ENCODE assay signal across 14 cellular contexts in the genomic region with DNA sequence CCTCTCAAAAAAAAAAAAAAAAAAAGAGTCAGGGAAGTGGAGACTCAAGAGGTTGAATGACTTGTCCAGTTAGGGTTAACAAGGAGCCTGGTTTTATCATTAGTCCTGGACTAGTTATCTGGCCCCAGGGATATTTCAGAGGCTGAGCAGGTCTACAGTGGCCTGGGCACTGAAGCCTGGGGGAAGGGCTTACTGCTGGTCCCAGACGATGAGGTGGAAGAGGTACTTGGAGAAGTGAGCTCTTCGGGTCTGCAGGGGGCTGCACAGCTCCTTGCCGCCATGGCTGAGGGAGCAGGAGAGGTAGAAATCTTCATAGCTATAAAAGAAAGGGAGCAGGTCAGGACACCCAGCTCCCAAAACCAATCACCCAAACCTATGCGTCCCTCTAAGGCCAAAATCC. TPM values are rescaled to one million over a fixed set of nuclear protein-coding genes. Genes with fewer than 3 reads are reported as not detected.
DNase-seq lines count a peak whose midpoint lies in the region; ATAC-seq and TF ChIP-seq lines count a peak whose summit lies in the region.
"Had no signal": no experiment of that assay in that cellular context is flagged by ENCODE, and none has a peak within 500 bp of the region (broad histone marks: within the 10 kb centered on the region; RNA-seq: fewer than 3 reads in every experiment).

No MANE protein-coding gene starts in this region.

- H3K4me1 Mint-ChIP-seq in activated naive CD4-positive, alpha-beta T cell treated with anti-CD3 and anti-CD28 coated beads, Interleukin-2, amount 10 ng/mL, durations not matched to agents 7 days and 5 days: peaks cover 38% of the 10 kb centered on the region
- H3K4me1 Mint-ChIP-seq in endothelial cell (ENCODE audit: unreplicated experiment): peaks cover 62% of the 10 kb centered on the region
- peaks cover 69% of the 10 kb centered on the region for H3K4me1 Mint-ChIP-seq in stimulated activated memory B cell treated with anti-CD40 and anti-IgM and Interleukin-4, amounts not matched to agents 10 μg/mL and 1 μg/mL and 100 μg/mL, for 72 hours
- H3K4me1 Mint-ChIP-seq in natural killer cell treated with Interleukin-12 subunit alpha and Interleukin-12 subunit beta and Interleukin-15 and Interleukin-18, amount 100 ng/mL, for 72 hours (ENCODE audit: low read depth in 2 of 2): peaks cover 10 to 22% of the 10 kb centered on the region in 2 donors

- no peaks in the 10 kb centered on the region for H3K9me3 Mint-ChIP-seq in activated naive CD4-positive, alpha-beta T cell treated with anti-CD3 and anti-CD28 coated beads, Interleukin-2, amount 10 ng/mL, durations not matched to agents 7 days and 5 days
- no peaks in the 10 kb centered on the region for H3K9me3 Mint-ChIP-seq in endothelial cell (ENCODE audit: unreplicated experiment)
- no peaks in the 10 kb centered on the region for H3K9me3 Mint-ChIP-seq in stimulated activated memory B cell treated with anti-CD40 and anti-IgM and Interleukin-4, amounts not matched to agents 10 μg/mL and 1 μg/mL and 100 μg/mL, for 72 hours
- H3K9me3 Mint-ChIP-seq in natural killer cell treated with Interleukin-12 subunit alpha and Interleukin-12 subunit beta and Interleukin-15 and Interleukin-18, amount 100 ng/mL, for 72 hours: no peaks in the 10 kb centered on the region

- no peaks in the 10 kb centered on the region for H3K9me2 ChIP-seq in OCI-LY7 (ENCODE audit: insufficient read depth, low read length)

- no peak for ATAC-seq in stimulated activated memory B cell treated with anti-CD40 and anti-IgM and Interleukin-4, amounts not matched to agents 10 μg/mL and 1 μg/mL and 100 μg/mL, for 72 hours
- no peak for ATAC-seq in natural killer cell treated with Interleukin-12 subunit alpha and Interleukin-12 subunit beta and Interleukin-15 and Interleukin-18, amount 100 ng/mL, for 72 hours
- ATAC-seq: left lobe of liver had no signal

- BruUV-seq in OCI-LY7 (replicated peaks; lab: Mats Ljungman, UMichigan): no TSS peak

- H3K4me3 ChIP-seq in WERI-Rb-1 (ENCODE audit: low read depth, low read length): no peak overlapping the region
- H3K4me3 ChIP-seq in OCI-LY7 (ENCODE audit: low read depth, low read length, poor library complexity, severe bottlenecking): no peak overlapping the region

- no peaks in the 10 kb centered on the region for H3K9me3 ChIP-seq in WERI-Rb-1 (ENCODE audit: severe bottlenecking)
- no peaks in the 10 kb centered on the region for H3K9me3 ChIP-seq in OCI-LY7 (ENCODE audit: low read length)

- H3K36me3 Mint-ChIP-seq in activated naive CD4-positive, alpha-beta T cell treated with anti-CD3 and anti-CD28 coated beads, Interleukin-2, amount 10 ng/mL, durations not matched to agents 7 days and 5 days: peaks cover 38% of the 10 kb centered on the region
- peaks cover 69% of the 10 kb centered on the region for H3K36me3 Mint-ChIP-seq in endothelial cell (ENCODE audit: low read depth, unreplicated experiment)
- peaks cover 59% of the 10 kb centered on the region for H3K36me3 Mint-ChIP-seq in stimulated activated memory B cell treated with anti-CD40 and anti-IgM and Interleukin-4, amounts not matched to agents 10 μg/mL and 1 μg/mL and 100 μg/mL, for 72 hours
- no peaks in the 10 kb centered on the region for H3K36me3 Mint-ChIP-seq in natural killer cell treated with Interleukin-12 subunit alpha and Interleukin-12 subunit beta and Interleukin-15 and Interleukin-18, amount 100 ng/mL, for 72 hours

- H3K79me2 ChIP-seq in OCI-LY7 (ENCODE audit: insufficient read depth, low read depth, low read length): no peaks in the 10 kb centered on the region

- no peak overlapping the region for H3K4me3 Mint-ChIP-seq in activated naive CD4-positive, alpha-beta T cell treated with anti-CD3 and anti-CD28 coated beads, Interleukin-2, amount 10 ng/mL, durations not matched to agents 7 days and 5 days
- peak overlapping the region; percentile 70 for H3K4me3 Mint-ChIP-seq in endothelial cell (ENCODE audit: unreplicated experiment)
- no peak overlapping the region for H3K4me3 Mint-ChIP-seq in stimulated activated memory B cell treated with anti-CD40 and anti-IgM and Interleukin-4, amounts not matched to agents 10 μg/mL and 1 μg/mL and 100 μg/mL, for 72 hours
- H3K4me3 Mint-ChIP-seq in natural killer cell treated with Interleukin-12 subunit alpha and Interleukin-12 subunit beta and Interleukin-15 and Interleukin-18, amount 100 ng/mL, for 72 hours: no peak overlapping the region

- CTCF ChIA-PET in activated naive CD4-positive, alpha-beta T cell treated with anti-CD3 and anti-CD28 coated beads, Interleukin-2, amount 10 ng/mL, durations not matched to agents 7 days and 5 days (lab: Charles Lee): interaction anchor here (0.8 to 15.5 kb wide), 3 partner anchors 8 to 56 kb away, joined by 3 to 508 read pairs (median 4); a partner anchor contains a TSS
- CTCF ChIA-PET in OCI-LY7 (lab: Charles Lee; ENCODE audit: unreplicated experiment): interaction anchor here (1.1 kb wide), 1 partner anchor 40 kb away, joined by 3 read pairs; a partner anchor contains a TSS

- H3K36me3 ChIP-seq in WERI-Rb-1 (no peaks in the 10 kb centered on the region; the same call in none of the 2 replicates), OCI-LY7 (ENCODE audit: insufficient read depth, low read length) (0 out of 2 replicates have a peak, but pooled peaks cover 3% of the 10 kb centered on the region)

- POLR2A ChIA-PET in OCI-LY7 (lab: Charles Lee): interaction anchor here (1.5 kb wide), 1 partner anchor 9 kb away, joined by 5 read pairs; no protein-coding TSS in a partner anchor

- H3K4me1 ChIP-seq in OCI-LY7 (ENCODE audit: insufficient read depth, low read length, poor library complexity, severe bottlenecking): peaks cover 16% of the 10 kb centered on the region

- no peaks in the 10 kb centered on the region for H3K27me3 ChIP-seq in WERI-Rb-1 (ENCODE audit: insufficient read depth, low read depth, severe bottlenecking)

- peak overlapping the region; percentile 84 for H3K27ac ChIP-seq in WERI-Rb-1
- H3K27ac ChIP-seq in OCI-LY7 (ENCODE audit: low read depth, low read length, poor library complexity, severe bottlenecking): no peak overlapping the region

- H3K27ac Mint-ChIP-seq in activated naive CD4-positive, alpha-beta T cell treated with anti-CD3 and anti-CD28 coated beads, Interleukin-2, amount 10 ng/mL, durations not matched to agents 7 days and 5 days: peak overlapping the region; percentile 54
- peak overlapping the region; percentile 57 for H3K27ac Mint-ChIP-seq in endothelial cell (ENCODE audit: unreplicated experiment)
- H3K27ac Mint-ChIP-seq in stimulated activated memory B cell treated with anti-CD40 and anti-IgM and Interleukin-4, amounts not matched to agents 10 μg/mL and 1 μg/mL and 100 μg/mL, for 72 hours: peak overlapping the region; percentile 82
- peak overlapping the region in 1 of 2 donors; percentile 96 for H3K27ac Mint-ChIP-seq in natural killer cell treated with Interleukin-12 subunit alpha and Interleukin-12 subunit beta and Interleukin-15 and Interleukin-18, amount 100 ng/mL, for 72 hours

- no peak overlapping the region for H3K4me2 ChIP-seq in OCI-LY7 (ENCODE audit: low read length)

- no peaks in the 10 kb centered on the region for H3K27me3 Mint-ChIP-seq in activated naive CD4-positive, alpha-beta T cell treated with anti-CD3 and anti-CD28 coated beads, Interleukin-2, amount 10 ng/mL, durations not matched to agents 7 days and 5 days
- H3K27me3 Mint-ChIP-seq in endothelial cell (ENCODE audit: unreplicated experiment): peaks cover 25% of the 10 kb centered on the region
- H3K27me3 Mint-ChIP-seq in stimulated activated memory B cell treated with anti-CD40 and anti-IgM and Interleukin-4, amounts not matched to agents 10 μg/mL and 1 μg/mL and 100 μg/mL, for 72 hours: no peaks in the 10 kb centered on the region
- H3K27me3 Mint-ChIP-seq in natural killer cell treated with Interleukin-12 subunit alpha and Interleukin-12 subunit beta and Interleukin-15 and Interleukin-18, amount 100 ng/mL, for 72 hours: no peaks in the 10 kb centered on the region

- H2AFZ ChIP-seq in OCI-LY7 (ENCODE audit: low read length): no peak overlapping the region

- intact Hi-C loops in OCI-LY7 (cut with micrococcal nuclease; ENCODE audit: unreplicated experiment): no loop called here

- no peak for DNase-seq in activated naive CD4-positive, alpha-beta T cell treated with anti-CD3 and anti-CD28 coated beads, Interleukin-2, amount 10 ng/mL, durations not matched to agents 7 days and 5 days
- DNase-seq in activated naive CD4-positive, alpha-beta T cell treated with anti-CD3 and anti-CD28 coated beads, Interleukin-2, amount 50 U/mL, for 16 hours: no peak
- DNase-seq in WERI-Rb-1 (peak; percentile 54), endothelial cell (ENCODE audit: low spot score) (no peak), OCI-LY7 (ENCODE audit: low spot score) (no peak), nucleus accumbens (lab: John Stamatoyannopoulos, UW) (no peak)
- no peak for DNase-seq in natural killer cell treated with Interleukin-12 subunit alpha and Interleukin-12 subunit beta and Interleukin-15 and Interleukin-18, amount 100 ng/mL, for 72 hours (ENCODE audit: low spot score)
- DNase-seq: activated effector memory CD4-positive, alpha-beta T cell treated with Interleukin-2 at 50 U/mL for 16 hours; Calu3; Karpas-422; NCI-H1417 treated with DMSO at 0.1 percent for 48 hours; T1000 had no signal

- no peak for TF ChIP-seq CTCF in WERI-Rb-1 (IDR thresholded peaks at IDR 0.05; ENCODE audit: low read depth, low read length)
- no peak for TF ChIP-seq CTCF in endothelial cell (IDR thresholded peaks at IDR 0.05; ENCODE audit: unreplicated experiment)
- no peak for TF ChIP-seq CTCF in OCI-LY7 (conservative IDR thresholded peaks at IDR 0.05; ENCODE audit: low read length)

- no peaks in the 10 kb centered on the region for H4K20me1 ChIP-seq in OCI-LY7 (ENCODE audit: insufficient read depth, low read length)

RNA-seq across cellular contexts. Expression of a gene that starts 40.1 kb away (rescaled TPM):
- 256 TPM for total RNA-seq in endothelial cell (ENCODE audit: unreplicated experiment)
- 10 to 100 TPM; 14.2 to 28.7 TPM for total RNA-seq in natural killer cell treated with Interleukin-12 subunit alpha and Interleukin-12 subunit beta and Interleukin-15 and Interleukin-18, amount 100 ng/mL, for 72 hours
- total RNA-seq in OCI-LY7 (2014; rRNA removed; shearing (Covaris generic)): 11.9 and 12.5 TPM in 2 replicates
- 36.3 and 43.9 TPM in 2 replicates for total RNA-seq in OCI-LY7 (2022)

RNA-seq across cellular contexts. Expression of a gene that starts 42.9 kb away (rescaled TPM):
- total RNA-seq in endothelial cell (ENCODE audit: unreplicated experiment) (43.2 TPM), OCI-LY7 (2022) (79.2 and 91.3 TPM in 2 replicates)
- total RNA-seq in natural killer cell treated with Interleukin-12 subunit alpha and Interleukin-12 subunit beta and Interleukin-15 and Interleukin-18, amount 100 ng/mL, for 72 hours: 10 to 100 TPM; 93.1 to 98.6 TPM
- 63.5 and 72.6 TPM in 2 replicates for total RNA-seq in OCI-LY7 (2014; rRNA removed; shearing (Covaris generic))
